In the genomic region with DNA sequence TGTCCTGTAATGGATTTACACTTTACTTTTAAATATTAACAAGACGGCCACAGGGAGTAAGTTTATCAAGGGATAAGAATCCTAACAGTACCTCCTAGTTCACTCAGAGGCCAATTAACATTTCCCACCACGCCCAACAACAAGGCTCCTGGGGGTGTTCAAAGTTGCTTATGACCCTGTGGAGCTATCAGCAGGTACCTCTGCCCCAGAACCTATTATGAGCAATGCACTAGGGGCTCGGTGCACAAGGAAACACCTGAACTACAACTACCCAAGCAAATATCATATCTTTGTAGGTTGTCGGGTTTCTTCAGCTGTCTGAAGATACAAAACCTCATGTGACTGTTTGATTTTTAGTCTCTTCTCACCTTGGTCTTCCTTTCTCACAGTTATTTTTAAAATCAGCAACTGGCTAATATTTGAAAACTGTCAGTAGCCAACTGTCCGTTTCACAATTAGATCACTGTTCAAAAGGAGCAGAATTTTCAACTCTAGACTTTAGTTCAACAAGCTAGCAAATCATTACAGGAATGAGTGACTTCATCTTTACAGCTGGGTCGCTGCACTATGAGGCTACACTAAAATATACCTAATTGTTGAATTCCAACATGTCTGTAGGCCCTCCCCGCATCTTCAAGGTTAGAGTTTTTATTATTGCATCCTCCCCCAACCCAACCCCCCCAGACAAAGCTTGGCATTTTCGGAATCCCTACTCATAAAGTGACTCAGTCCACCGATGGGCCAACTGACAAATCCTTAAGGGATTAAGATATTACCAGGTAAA, we compare ENCODE assay signal across 10 cellular contexts. TPM values are rescaled to one million over a fixed set of nuclear protein-coding genes. Genes with fewer than 3 reads are reported as not detected.
DNase-seq lines count a peak whose midpoint lies in the region; ATAC-seq, FAIRE-seq and TF ChIP-seq lines count a peak whose summit lies in the region.
"Had no signal": no experiment of that assay in that cellular context is flagged by ENCODE, and none has a peak within 500 bp of the region (broad histone marks: within the 10 kb centered on the region; RNA-seq: fewer than 3 reads in every experiment).

No MANE protein-coding gene starts in this region.

- peak overlapping the region in 1 of 2 donors; percentile 66 for H3K9ac ChIP-seq in kidney (ENCODE audit: low read length in 2 of 2)

- DNase-seq in CD14-positive monocyte (ENCODE audit: low spot score) (no peak), HT1080 (ENCODE audit: low read depth) (peak; percentile 39), kidney (no peak), ascending aorta (ENCODE audit: low spot score in 2 of 2) (no peak), GF-D8 (lab: John Stamatoyannopoulos, UW) (no peak), DMS53 treated with DMSO at 0.1 percent for 48 hours (lab: John Stamatoyannopoulos, UW; ENCODE audit: unreplicated experiment) (no peak), COR-L47 (lab: John Stamatoyannopoulos, UW) (no peak)
- DNase-seq: DND-41 had no signal

- peaks cover 73% of the 10 kb centered on the region for H3K4me1 Mint-ChIP-seq in CD14-positive monocyte

- TF ChIP-seq CTCF in CD14-positive monocyte (IDR thresholded peaks at IDR 0.05) (no peak), kidney (IDR thresholded peaks at IDR 0.05; ENCODE audit: borderline replicate concordance, extremely low read depth, insufficient read depth) (no peak), ascending aorta (IDR thresholded peaks at IDR 0.05) (no peak)

- FAIRE-seq in kidney (lab: Jason Lieb, UNC): no peak
- FAIRE-seq: colon had no signal

- H3K27me3 ChIP-seq in ascending aorta: no peaks in the 10 kb centered on the region

- H3K4me1 ChIP-seq in kidney (ENCODE audit: control insufficient read depth in 1 of 2, insufficient read depth in 1 of 2, low read depth in 1 of 2, low read length in 2 of 2): peaks cover 52 to 71% of the 10 kb centered on the region in 2 donors
- H3K4me1 ChIP-seq in ascending aorta: peaks cover 16 to 52% of the 10 kb centered on the region in 2 donors

- H3K27ac ChIP-seq in kidney (ENCODE audit: low read depth in 2 of 2, low read length in 2 of 2): peak overlapping the region; percentile 86 to 88
- no peak overlapping the region for H3K27ac ChIP-seq in ascending aorta

- H3K9me3 Mint-ChIP-seq in CD14-positive monocyte: peaks cover 0 to 3% (median 0%) of the 10 kb centered on the region in 7 donors

- peaks cover 0 to 2% (median 0%) of the 10 kb centered on the region in 3 donors for H3K27me3 Mint-ChIP-seq in CD14-positive monocyte (ENCODE audit: low read depth in 3 of 3)

- intact Hi-C loops in CD14-positive monocyte (cut with micrococcal nuclease): loop anchor here (5.0 kb wide), 1 partner anchor 37 kb away; a partner anchor contains a TSS
- intact Hi-C loops in kidney (cut with DNase I): no loop called here
- intact Hi-C loops in ascending aorta (cut with DNase I): loop anchor here (5.0 kb wide), 1 partner anchor 37 kb away; a partner anchor contains a TSS

- peak overlapping the region; percentile 14 to 97 (median 92) for H3K27ac Mint-ChIP-seq in CD14-positive monocyte

- peak; percentile 39 for ATAC-seq in GM21381 (IDR thresholded peaks at IDR 0.05; ENCODE audit: unreplicated experiment)

- H3K4me3 Mint-ChIP-seq in CD14-positive monocyte: no peak overlapping the region

- H3K36me3 ChIP-seq in kidney (ENCODE audit: control insufficient read depth in 1 of 2, insufficient read depth in 2 of 2, low read length in 2 of 2) (no peaks in the 10 kb centered on the region), ascending aorta (no peaks in the 10 kb centered on the region)

- H3K36me3 Mint-ChIP-seq in CD14-positive monocyte: peaks cover 3 to 8% of the 10 kb centered on the region in 2 donors

- H3K4me3 ChIP-seq in kidney (ENCODE audit: low read length in 2 of 2): peak overlapping the region in 1 of 2 donors; percentile 40
- no peak overlapping the region for H3K4me3 ChIP-seq in ascending aorta

- no peaks in the 10 kb centered on the region for H3K9me3 ChIP-seq in kidney (ENCODE audit: control insufficient read depth in 1 of 2, low read length in 2 of 2)
- H3K9me3 ChIP-seq in ascending aorta: no peaks in the 10 kb centered on the region

RNA-seq across cellular contexts. Expression of a gene that starts 38.1 kb away (rescaled TPM):
- polyA plus RNA-seq in CD14-positive monocyte: 1 to 10 TPM; 2.4 to 2.7 TPM
- 27.1 and 41.7 TPM in 2 replicates for total RNA-seq in HT1080 (2014; rRNA removed; shearing (Covaris generic))
- polyA plus RNA-seq in HT1080 (2015; cell fraction: cytosol; rRNA removed): 42.3 and 52.9 TPM in 2 replicates
- 23.5 and 24.7 TPM in 2 replicates for polyA plus RNA-seq in HT1080 (2015; cell fraction: nucleus; rRNA removed)
- 73.3 TPM for total RNA-seq in kidney
- 21.4 TPM for polyA plus RNA-seq in kidney (ENCODE audit: insufficient read depth, low read depth, low replicate concordance)
- 15.0 TPM for total RNA-seq in ascending aorta

Comparison
In these comparisons a context has a peak if more than half of its experiments do, and no peak if none do; other contexts are left out.
1. H3K27ac ChIP-seq: peak in kidney (2 of 2); none in ascending aorta (0 of 2).